1 cellular context compared by ENCODE assay signal in genomic region chr16:22694887-22695382, GRCh38.
TF ChIP-seq lines count a peak whose summit lies in the region.

No MANE protein-coding gene starts in this region.

TF ChIP-seq in SK-N-SH treated with all-trans-retinoic acid at 6 μM for 48 hours, 23 proteins besides CTCF, POLR2A, EP300 and RAD21 (continued from another document):
- TF ChIP-seq PATZ1 (CRISPR knock-in tag; IDR thresholded peaks at IDR 0.05; ENCODE audit: borderline replicate concordance) (no peak), GLIS3 (CRISPR knock-in tag; IDR thresholded peaks at IDR 0.05) (no peak), ARNTL (CRISPR knock-in tag; IDR thresholded peaks at IDR 0.05; ENCODE audit: borderline replicate concordance, low read depth) (no peak), TCF4 (CRISPR knock-in tag; IDR thresholded peaks at IDR 0.05; ENCODE audit: borderline replicate concordance) (no peak)
